17 cellular contexts compared by ENCODE assay signal in genomic region chr22:40137132-40137531, GRCh38.
"Had no signal": no experiment of that assay in that cellular context is flagged by ENCODE, and none has a peak within 500 bp of the region (broad histone marks: within the 10 kb centered on the region; RNA-seq: fewer than 3 reads in every experiment).

No MANE protein-coding gene starts in this region.

- H3K4me3 Mint-ChIP-seq: mesothelial cell of epicardium; naive B cell; natural killer cell treated with Interleukin-12 subunit alpha and Interleukin-12 subunit beta and Interleukin-15 and Interleukin-18, amount 100 ng/mL, for 72 hours; neural crest cell had no signal

- DNase-seq: dorsolateral prefrontal cortex; effector CD4-positive, alpha-beta T cell; mesenchymal stem cell; mucosa of descending colon; naive B cell; pancreas; retina; stimulated activated CD4-positive, alpha-beta T cell treated with anti-CD3 and anti-CD28 coated beads, Interleukin-12 subunit alpha, Interleukin-12 subunit beta, amount 100 ng/mL, for 4 hours; stimulated activated CD4-positive, alpha-beta T cell treated with anti-CD3 and anti-CD28 coated beads, Interleukin-1b, Interleukin-23, amount 100 ng/mL, for 48 hours; stimulated activated CD4-positive, alpha-beta T cell treated with anti-CD3 and anti-CD28 coated beads, Interleukin-4, amount 100 ng/mL, for 1 hour; stimulated activated CD8-positive, alpha-beta memory T cell treated with anti-CD3 and anti-CD28 coated beads, Interleukin-4, amount 100 ng/mL, for 48 hours; stimulated activated naive CD4-positive, alpha-beta T cell treated with Interleukin-2 at 50 U/mL for 16 hours; upper lobe of left lung had no signal

- H3K27me3 Mint-ChIP-seq: naive B cell; natural killer cell treated with Interleukin-12 subunit alpha and Interleukin-12 subunit beta and Interleukin-15 and Interleukin-18, amount 100 ng/mL, for 72 hours had no signal

- H3K27ac Mint-ChIP-seq: mesothelial cell of epicardium had no signal

- ATAC-seq: mucosa of descending colon; natural killer cell treated with Interleukin-12 subunit alpha and Interleukin-12 subunit beta and Interleukin-15 and Interleukin-18, amount 100 ng/mL, for 72 hours; pancreas; sciatic nerve had no signal

- H3K4me1 Mint-ChIP-seq: neural crest cell had no signal

- H3K9me3 Mint-ChIP-seq: mesothelial cell of epicardium; naive B cell; natural killer cell treated with Interleukin-12 subunit alpha and Interleukin-12 subunit beta and Interleukin-15 and Interleukin-18, amount 100 ng/mL, for 72 hours; neural crest cell had no signal
